Comparison of ENCODE assay signal across 25 cellular contexts in the genomic region with DNA sequence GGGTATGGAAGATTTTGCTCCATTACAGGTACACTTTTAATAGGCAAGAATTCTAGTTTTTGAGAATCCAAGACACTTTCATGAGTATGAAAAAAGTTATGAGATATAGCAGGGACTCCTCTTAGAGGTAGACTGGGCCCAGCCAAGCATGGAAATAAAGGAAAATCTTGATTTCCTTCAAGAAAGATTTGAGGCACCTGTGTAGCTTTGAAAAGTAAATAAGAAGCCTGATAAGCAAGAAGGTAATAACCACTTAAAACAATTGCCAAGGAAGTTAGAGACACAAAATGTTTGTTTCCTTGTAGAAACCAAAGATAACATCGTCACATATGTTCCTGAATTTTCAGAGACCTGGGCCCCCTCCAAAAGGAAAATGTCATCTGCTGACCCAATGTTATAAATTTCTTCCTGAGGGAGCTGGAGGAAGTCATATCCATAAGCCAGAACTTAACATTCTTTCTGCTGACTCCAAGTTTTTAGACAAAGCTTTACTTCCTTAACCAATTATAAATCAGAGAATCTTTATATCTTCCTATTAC.
"Had no signal": no experiment of that assay in that cellular context is flagged by ENCODE, and none has a peak within 500 bp of the region (broad histone marks: within the 10 kb centered on the region; RNA-seq: fewer than 3 reads in every experiment).

No MANE protein-coding gene starts in this region.

- H3K4me1 Mint-ChIP-seq: activated CD4-positive, alpha-beta memory T cell treated with anti-CD3 and anti-CD28 coated beads, Interleukin-2, amount 10 ng/mL, durations not matched to agents 7 days and 5 days; activated CD4-positive, alpha-beta T cell treated with anti-CD3 and anti-CD28 coated beads, Interleukin-2, amount 10 ng/mL, durations not matched to agents 7 days and 5 days; activated naive CD4-positive, alpha-beta T cell treated with anti-CD3 and anti-CD28 coated beads, Interleukin-2, amount 50 U/mL, for 24 hours; activated naive CD8-positive, alpha-beta T cell treated with anti-CD3 and anti-CD28 coated beads, Interleukin-2, amount 50 U/mL, for 24 hours; T-helper 17 cell had no signal

- H3K27me3 Mint-ChIP-seq: activated CD4-positive, alpha-beta memory T cell treated with anti-CD3 and anti-CD28 coated beads, Interleukin-2, amount 10 ng/mL, durations not matched to agents 7 days and 5 days; activated CD4-positive, alpha-beta T cell treated with anti-CD3 and anti-CD28 coated beads, Interleukin-2, amount 10 ng/mL, durations not matched to agents 7 days and 5 days; activated naive CD4-positive, alpha-beta T cell treated with anti-CD3 and anti-CD28 coated beads, Interleukin-2, amount 50 U/mL, for 24 hours; activated naive CD8-positive, alpha-beta T cell treated with anti-CD3 and anti-CD28 coated beads, Interleukin-2, amount 50 U/mL, for 24 hours; natural killer cell treated with Interleukin-12 subunit alpha and Interleukin-12 subunit beta and Interleukin-15 and Interleukin-18, amount 100 ng/mL, for 72 hours; progenitor cell of endocrine pancreas; T-helper 17 cell had no signal

- H3K4me3 Mint-ChIP-seq: activated CD4-positive, alpha-beta memory T cell treated with anti-CD3 and anti-CD28 coated beads, Interleukin-2, amount 10 ng/mL, durations not matched to agents 7 days and 5 days; activated CD4-positive, alpha-beta T cell treated with anti-CD3 and anti-CD28 coated beads, Interleukin-2, amount 10 ng/mL, durations not matched to agents 7 days and 5 days; activated naive CD4-positive, alpha-beta T cell treated with anti-CD3 and anti-CD28 coated beads, Interleukin-2, amount 50 U/mL, for 24 hours; activated naive CD8-positive, alpha-beta T cell treated with anti-CD3 and anti-CD28 coated beads, Interleukin-2, amount 50 U/mL, for 24 hours; activated T-cell treated with anti-CD3 and anti-CD28 coated beads, Interleukin-2, amount 50 U/mL, for 4 hours; natural killer cell treated with Interleukin-12 subunit alpha and Interleukin-12 subunit beta and Interleukin-15 and Interleukin-18, amount 100 ng/mL, for 72 hours; T-helper 17 cell had no signal

- ATAC-seq: activated naive CD8-positive, alpha-beta T cell treated with anti-CD3 and anti-CD28 coated beads, Interleukin-2, amount 50 U/mL, for 24 hours; activated T-cell treated with anti-CD3 and anti-CD28 coated beads, Interleukin-2, amount 50 U/mL, for 4 hours; gastrocnemius medialis; natural killer cell treated with Interleukin-12 subunit alpha and Interleukin-12 subunit beta and Interleukin-15 and Interleukin-18, amount 100 ng/mL, for 72 hours; right lobe of liver; T-helper 17 cell had no signal

- H3K27me3 ChIP-seq: breast epithelium, gastrocnemius medialis, right lobe of liver, tibial nerve had no signal

- H3K4me3 ChIP-seq: breast epithelium, gastrocnemius medialis, left ventricle myocardium inferior, lung, right lobe of liver, tibial nerve had no signal

- H3K9me3 ChIP-seq: breast epithelium, gastrocnemius medialis, left ventricle myocardium inferior, right lobe of liver, tibial nerve had no signal

- H3K27ac Mint-ChIP-seq: activated CD4-positive, alpha-beta memory T cell treated with anti-CD3 and anti-CD28 coated beads, Interleukin-2, amount 10 ng/mL, durations not matched to agents 7 days and 5 days; activated CD4-positive, alpha-beta T cell treated with anti-CD3 and anti-CD28 coated beads, Interleukin-2, amount 10 ng/mL, durations not matched to agents 7 days and 5 days; activated naive CD4-positive, alpha-beta T cell treated with anti-CD3 and anti-CD28 coated beads, Interleukin-2, amount 50 U/mL, for 24 hours; activated naive CD8-positive, alpha-beta T cell treated with anti-CD3 and anti-CD28 coated beads, Interleukin-2, amount 50 U/mL, for 24 hours; activated T-helper 2 cell treated with anti-CD3 and anti-CD28 coated beads, Interferon-gamma antibody, Interleukin-2, Interleukin-4, amounts not matched to agents 10 μg/mL and 5 μg/mL and 100 μg/mL, durations not matched to agents 14 hours and 24 hours and 36 hours; natural killer cell treated with Interleukin-12 subunit alpha and Interleukin-12 subunit beta and Interleukin-15 and Interleukin-18, amount 100 ng/mL, for 72 hours; progenitor cell of endocrine pancreas; T-helper 17 cell had no signal

- H3K4me1 ChIP-seq: breast epithelium, gastrocnemius medialis, left ventricle myocardium inferior, right lobe of liver, tibial nerve had no signal

- H3K9me3 Mint-ChIP-seq: activated CD4-positive, alpha-beta memory T cell treated with anti-CD3 and anti-CD28 coated beads, Interleukin-2, amount 10 ng/mL, durations not matched to agents 7 days and 5 days; activated CD4-positive, alpha-beta T cell treated with anti-CD3 and anti-CD28 coated beads, Interleukin-2, amount 10 ng/mL, durations not matched to agents 7 days and 5 days had no signal

- H3K36me3 Mint-ChIP-seq: activated naive CD4-positive, alpha-beta T cell treated with anti-CD3 and anti-CD28 coated beads, Interleukin-2, amount 50 U/mL, for 24 hours; natural killer cell treated with Interleukin-12 subunit alpha and Interleukin-12 subunit beta and Interleukin-15 and Interleukin-18, amount 100 ng/mL, for 72 hours had no signal

- DNase-seq: activated CD4-positive, alpha-beta memory T cell treated with anti-CD3 and anti-CD28 coated beads, Interleukin-2, amount 10 ng/mL, durations not matched to agents 7 days and 5 days; activated CD4-positive, alpha-beta T cell treated with anti-CD3 and anti-CD28 coated beads for 1 hour; activated CD4-positive, alpha-beta T cell treated with anti-CD3 and anti-CD28 coated beads, Interleukin-2, amount 10 ng/mL, durations not matched to agents 7 days and 5 days; activated naive CD8-positive, alpha-beta T cell treated with anti-CD3 and anti-CD28 coated beads, Interleukin-2, amount 50 U/mL, for 24 hours; activated T-cell treated with anti-CD3 and anti-CD28 coated beads, Interleukin-2, amount 50 U/mL, for 4 hours; amygdala; central memory CD4-positive, alpha-beta T cell; dermis blood vessel endothelial cell; effector CD4-positive, alpha-beta T cell; gastrocnemius medialis; glutamatergic neuron; left ventricle myocardium inferior; mesendoderm; right lobe of liver; stimulated activated CD4-positive, alpha-beta T cell treated with anti-CD3 and anti-CD28 coated beads, Interleukin-2, amount 100 ng/mL, for 48 hours; stimulated activated naive CD4-positive, alpha-beta T cell treated with Interleukin-2 at 50 U/mL for 16 hours; T-helper 17 cell; T1000 had no signal

- H3K36me3 ChIP-seq: breast epithelium, gastrocnemius medialis, left ventricle myocardium inferior, right lobe of liver, tibial nerve had no signal

- H3K27ac ChIP-seq: breast epithelium, gastrocnemius medialis, left ventricle myocardium inferior, right lobe of liver, tibial nerve had no signal
